In genomic region chr12:104710940-104711725, GRCh38 we compare ENCODE assay signal across 11 cellular contexts.
DNase-seq lines count a peak whose midpoint lies in the region; ATAC-seq and TF ChIP-seq lines count a peak whose summit lies in the region.
"Had no signal": no experiment of that assay in that cellular context is flagged by ENCODE, and none has a peak within 500 bp of the region (broad histone marks: within the 10 kb centered on the region; RNA-seq: fewer than 3 reads in every experiment).

No MANE protein-coding gene starts in this region.

- H2BK5ac ChIP-seq in IMR-90 (ENCODE audit: low read depth, low read length, poor library complexity, severe bottlenecking), result no peak overlapping the region

- BruUV-seq in A673 (replicated peaks; lab: Mats Ljungman, UMichigan) (no TSS peak), IMR-90 (replicated peaks; lab: Mats Ljungman, UMichigan) (no TSS peak)

- no peak for TF ChIP-seq RAD21 in IMR-90 (IDR thresholded peaks at IDR 0.05; ENCODE audit: low read length)

- ATAC-seq in IMR-90 (ENCODE audit: low read depth) (peak; percentile 73), GM18520 (IDR thresholded peaks at IDR 0.05; ENCODE audit: unreplicated experiment) (no peak), GM21367 (IDR thresholded peaks at IDR 0.05; ENCODE audit: unreplicated experiment) (no peak)
- ATAC-seq in effector memory CD8-positive, alpha-beta T cell (replicated peaks), result no peak

- H2BK15ac ChIP-seq in IMR-90 (ENCODE audit: low read depth, low read length), result peak overlapping the region; percentile 17; the same call in 1 of the 3 replicates

- no peaks in the 10 kb centered on the region for H4K20me1 ChIP-seq in IMR-90 (ENCODE audit: insufficient read depth, low read length)

- peak overlapping the region; percentile 16; the same call in 1 of the 2 replicates for H3K18ac ChIP-seq in IMR-90 (ENCODE audit: low read depth, low read length)

- H3K27ac ChIP-seq in A673 (ENCODE audit: low read depth, low read length, poor library complexity, severe bottlenecking) (no peak overlapping the region), IMR-90 (ENCODE audit: insufficient read depth, low read length) (peak overlapping the region; percentile 40; the same call in 1 of the 2 replicates), muscle layer of duodenum (ENCODE audit: low read length) (peak overlapping the region; percentile 39)
- H3K27ac ChIP-seq: C4-2B had no signal

- TF ChIP-seq POLR2A in IMR-90 (IDR thresholded peaks at IDR 0.05; ENCODE audit: low read depth, low read length), result no peak

- H3K27me3 ChIP-seq in A673 (replicated peaks; ENCODE audit: insufficient read depth, low read depth, low read length, poor library complexity), result no peaks in the 10 kb centered on the region
- H3K27me3 ChIP-seq in IMR-90 (ENCODE audit: control insufficient read depth, insufficient read depth, low read length), result no peaks in the 10 kb centered on the region
- H3K27me3 ChIP-seq in muscle layer of duodenum (ENCODE audit: low read depth, low read length), result no peaks in the 10 kb centered on the region

- no peak overlapping the region for H3K23ac ChIP-seq in IMR-90 (ENCODE audit: low read depth, low read length)

- H3K36me3 Mint-ChIP-seq in effector memory CD8-positive, alpha-beta T cell (ENCODE audit: insufficient read depth), result peaks cover 3% of the 10 kb centered on the region

- peak overlapping the region; percentile 30; the same call in 1 of the 2 replicates for H2AK5ac ChIP-seq in IMR-90 (ENCODE audit: low read depth, low read length)

- no peak overlapping the region for H2AK9ac ChIP-seq in IMR-90 (replicated peaks; ENCODE audit: low read depth, low read length, poor library complexity)

- 0 out of 2 replicates have a peak overlapping the region, but pooled peaks have one; percentile 34 for H3K14ac ChIP-seq in IMR-90 (replicated peaks; ENCODE audit: low read depth, low read length)

- peak overlapping the region; percentile 20; the same call in 1 of the 2 replicates for H2BK20ac ChIP-seq in IMR-90 (ENCODE audit: low read depth, low read length)

- POLR2A ChIA-PET in A673 (lab: Charles Lee; ENCODE audit: low non-redundant PET), result no interaction called here
- POLR2A ChIA-PET in IMR-90 (lab: Charles Lee; ENCODE audit: unreplicated experiment), result no interaction called here

- peaks cover 16% of the 10 kb centered on the region for H3K9me1 ChIP-seq in IMR-90 (ENCODE audit: insufficient read depth, low read length)

- DNase-seq in A673 (ENCODE audit: low spot score) (peak; percentile 41), IMR-90 (peak; percentile 76), NCI-H2107 treated with DMSO at 0.1 percent for 48 hours (lab: John Stamatoyannopoulos, UW; ENCODE audit: unreplicated experiment) (no peak)
- no peak for DNase-seq in effector memory CD8-positive, alpha-beta T cell
- no peak for DNase-seq in activated naive CD4-positive, alpha-beta T cell (lab: John Stamatoyannopoulos, UW)
- DNase-seq: activated gamma-delta T cell; stimulated activated CD4-positive, alpha-beta T cell treated with anti-CD3 and anti-CD28 coated beads, Interleukin-4, amount 100 ng/mL, for 1 hour had no signal

- no peak overlapping the region for H3K4ac ChIP-seq in IMR-90 (ENCODE audit: low read depth, low read length)

- H3K4me2 ChIP-seq in IMR-90 (ENCODE audit: low read depth, low read length), result peak overlapping the region; percentile 34; the same call in 1 of the 2 replicates

- no peaks in the 10 kb centered on the region for H3K9me3 Mint-ChIP-seq in effector memory CD8-positive, alpha-beta T cell

- intact Hi-C loops in A673 (cut with micrococcal nuclease; ENCODE audit: unreplicated experiment) (no loop called here), IMR-90 (cut with micrococcal nuclease) (no loop called here)

- H3K4me1 ChIP-seq in A673 (ENCODE audit: insufficient read depth, low read length, poor library complexity, severe bottlenecking), result no peaks in the 10 kb centered on the region
- peaks cover 19% of the 10 kb centered on the region for H3K4me1 ChIP-seq in IMR-90 (ENCODE audit: control insufficient read depth, insufficient read depth, low read length)
- H3K4me1 ChIP-seq in muscle layer of duodenum (ENCODE audit: control insufficient read depth in 1 of 2, insufficient read depth in 2 of 2, low read length in 2 of 2), result peaks cover 0 to 21% of the 10 kb centered on the region in 2 donors

- H3K9me3 ChIP-seq in A673 (ENCODE audit: low read depth, low read length, poor library complexity, severe bottlenecking) (no peaks in the 10 kb centered on the region), IMR-90 (ENCODE audit: control insufficient read depth, insufficient read depth, low read length) (no peaks in the 10 kb centered on the region), muscle layer of duodenum (ENCODE audit: control insufficient read depth in 1 of 2, low read length in 2 of 2) (no peaks in the 10 kb centered on the region)

- no peak for TF ChIP-seq CTCF in A673 (conservative IDR thresholded peaks at IDR 0.05; ENCODE audit: low read depth, low read length)
- TF ChIP-seq CTCF in IMR-90 (conservative IDR thresholded peaks at IDR 0.05; ENCODE audit: low read depth, low read length), result no peak

- no peaks in the 10 kb centered on the region for H3K36me3 ChIP-seq in A673 (ENCODE audit: insufficient read depth, low read length, poor library complexity, severe bottlenecking)
- no peaks in the 10 kb centered on the region for H3K36me3 ChIP-seq in IMR-90 (ENCODE audit: control insufficient read depth, insufficient read depth, low read length)
- H3K36me3 ChIP-seq in muscle layer of duodenum (ENCODE audit: control insufficient read depth in 1 of 2, insufficient read depth in 2 of 2, low read length in 2 of 2), result no peaks in the 10 kb centered on the region

- H3K27ac Mint-ChIP-seq in effector memory CD8-positive, alpha-beta T cell, result peak overlapping the region; percentile 62 to 75

- no peaks in the 10 kb centered on the region for H3K27me3 Mint-ChIP-seq in effector memory CD8-positive, alpha-beta T cell

- 0 out of 2 replicates have a peak overlapping the region, but pooled peaks have one; percentile 22 for H2BK120ac ChIP-seq in IMR-90 (ENCODE audit: low read depth, low read length)

- in situ Hi-C loops in IMR-90 (cut with MboI; ENCODE audit: low sequenced_read_pairs), result no loop called here

- CTCF ChIA-PET in A673 (lab: Charles Lee) (interaction anchor here (0.6 kb wide), 1 partner anchor 21 kb away, joined by 3 read pairs; no protein-coding TSS in a partner anchor), IMR-90 (lab: Yijun Ruan, JAX) (interaction anchor here (1.2 to 1.5 kb wide), 2 partner anchors 16 to 166 kb away, joined by 3 read pairs; no protein-coding TSS in a partner anchor)

- no peak overlapping the region for H2AFZ ChIP-seq in IMR-90 (replicated peaks; ENCODE audit: low read length, poor library complexity)

- no peak overlapping the region for H3K9ac ChIP-seq in IMR-90 (ENCODE audit: low read depth, low read length)

- H3K4me3 ChIP-seq in A673 (ENCODE audit: low read depth, low read length, poor library complexity, severe bottlenecking) (no peak overlapping the region), IMR-90 (ENCODE audit: insufficient read depth, low read depth, low read length) (no peak overlapping the region), muscle layer of duodenum (ENCODE audit: low read depth in 1 of 2, low read length in 2 of 2) (peak overlapping the region in 1 of 2 donors; percentile 2)

- no peak overlapping the region for H4K91ac ChIP-seq in IMR-90 (ENCODE audit: insufficient read depth, low read depth, low read length)

- H3K79me1 ChIP-seq in IMR-90 (ENCODE audit: low read depth in 1 of 2, low read length in 2 of 2), result no peaks in the 10 kb centered on the region

- no peak overlapping the region for H3K4me3 Mint-ChIP-seq in effector memory CD8-positive, alpha-beta T cell

- peaks cover 46 to 63% of the 10 kb centered on the region in 2 donors for H3K4me1 Mint-ChIP-seq in effector memory CD8-positive, alpha-beta T cell (ENCODE audit: low read depth in 2 of 2)

- no peak overlapping the region for H3K56ac ChIP-seq in IMR-90 (ENCODE audit: extremely low read depth, insufficient read depth, low read length)

- no peak overlapping the region; the same call in 1 of the 2 replicates for H4K5ac ChIP-seq in IMR-90 (ENCODE audit: low read depth, low read length)

- H4K8ac ChIP-seq in IMR-90 (ENCODE audit: low read depth in 2 of 2, low read length in 2 of 2), result peak overlapping the region in 1 of 2 experiments; percentile 31; a peak in 1 of 4 replicates

- no CpG with 5 or more reads among the region's 8 CpGs for WGBS in IMR-90 (ENCODE audit: extremely low coverage in 2 of 2, insufficient read length in 1 of 2), 2 experiments

- dilution Hi-C loops in IMR-90 (cut with HindIII; ENCODE audit: low sequenced_read_pairs, unreplicated experiment), result no loop called here

TF ChIP-seq in IMR-90, 13 proteins besides CTCF, POLR2A, EP300 and RAD21:
- peak; percentile 79 for TF ChIP-seq CEBPB (IDR thresholded peaks at IDR 0.05; ENCODE audit: low read depth, low read length)
- TF ChIP-seq SMC3 (IDR thresholded peaks at IDR 0.05; ENCODE audit: low read depth, low read length), result no peak
TF ChIP-seq in IMR-90: peak in this region for 1.

Comparison
In these comparisons a context has a peak if more than half of its experiments do, and no peak if none do; other contexts are left out.
1. DNase-seq: peak in A673 (single experiment) and IMR-90 (single experiment); none in effector memory CD8-positive, alpha-beta T cell (0 of 3), activated naive CD4-positive, alpha-beta T cell (0 of 4) and NCI-H2107 treated with DMSO at 0.1 percent for 48 hours (single experiment).